21 cellular contexts compared by ENCODE assay signal in genomic region chr15:25713736-25714537, GRCh38.
"Had no signal": no experiment of that assay in that cellular context is flagged by ENCODE, and none has a peak within 500 bp of the region (broad histone marks: within the 10 kb centered on the region; RNA-seq: fewer than 3 reads in every experiment).

No MANE protein-coding gene starts in this region.

- H3K9me3 ChIP-seq: colonic mucosa, neutrophil, right atrium auricular region, suprapubic skin, thyroid gland had no signal

- DNase-seq: colonic mucosa; dermis blood vessel endothelial cell; erythroblast; foreskin keratinocyte; kidney; left cardiac atrium; left ventricle myocardium superior; mesendoderm; naive thymus-derived CD4-positive, alpha-beta T cell; nephron progenitor cell; stimulated activated CD4-positive, alpha-beta T cell treated with anti-CD3 and anti-CD28 coated beads, Interleukin-4, amount 100 ng/mL, for 1 hour; stimulated activated CD8-positive, alpha-beta memory T cell treated with anti-CD3 and anti-CD28 coated beads, Interleukin-4, amount 100 ng/mL, for 48 hours; stimulated activated naive CD8-positive, alpha-beta T cell treated with anti-CD3 and anti-CD28 coated beads, Interleukin-15, Interleukin-2, amounts not matched to agents 100 U/mL and 50 U/mL, for 24 hours; thyroid gland had no signal

- H3K4me3 Mint-ChIP-seq: naive thymus-derived CD4-positive, alpha-beta T cell; nephron progenitor cell; stimulated activated effector memory CD8-positive, alpha-beta T cell treated with anti-CD3 and anti-CD28 coated beads, Interleukin-12 subunit alpha, Interleukin-12 subunit beta, amount 100 ng/mL, for 72 hours; type B pancreatic cell had no signal

- H3K36me3 ChIP-seq: colonic mucosa, neutrophil, right atrium auricular region, thyroid gland had no signal

- H3K36me3 Mint-ChIP-seq: type B pancreatic cell had no signal

- H3K9me3 Mint-ChIP-seq: nephron progenitor cell; stimulated activated effector memory CD8-positive, alpha-beta T cell treated with anti-CD3 and anti-CD28 coated beads, Interleukin-12 subunit alpha, Interleukin-12 subunit beta, amount 100 ng/mL, for 72 hours; type B pancreatic cell had no signal

- H3K27ac ChIP-seq: colonic mucosa, foreskin keratinocyte, hepatocyte, neutrophil, right atrium auricular region, suprapubic skin, thyroid gland had no signal

- H3K27ac Mint-ChIP-seq: nephron progenitor cell; stimulated activated effector memory CD8-positive, alpha-beta T cell treated with anti-CD3 and anti-CD28 coated beads, Interleukin-12 subunit alpha, Interleukin-12 subunit beta, amount 100 ng/mL, for 72 hours; type B pancreatic cell had no signal

- H3K4me3 ChIP-seq: colonic mucosa, hepatocyte, right atrium auricular region, smooth muscle cell, suprapubic skin, thyroid gland had no signal

- H3K27me3 ChIP-seq: colonic mucosa, foreskin keratinocyte, hepatocyte, neutrophil, right atrium auricular region, suprapubic skin, thyroid gland had no signal

- H2AFZ ChIP-seq: hepatocyte had no signal

- ATAC-seq: foreskin keratinocyte; left cardiac atrium; left ventricle myocardium superior; naive thymus-derived CD4-positive, alpha-beta T cell; stimulated activated effector memory CD8-positive, alpha-beta T cell treated with anti-CD3 and anti-CD28 coated beads, Interleukin-12 subunit alpha, Interleukin-12 subunit beta, amount 100 ng/mL, for 72 hours; stimulated activated naive CD8-positive, alpha-beta T cell treated with anti-CD3 and anti-CD28 coated beads, Interleukin-15, Interleukin-2, amounts not matched to agents 100 U/mL and 50 U/mL, for 24 hours had no signal

- H3K4me2 ChIP-seq: hepatocyte, smooth muscle cell had no signal

- H3K27me3 Mint-ChIP-seq: naive thymus-derived CD4-positive, alpha-beta T cell; type B pancreatic cell had no signal

- H3K79me2 ChIP-seq: hepatocyte had no signal

- H3K4me1 Mint-ChIP-seq: stimulated activated effector memory CD8-positive, alpha-beta T cell treated with anti-CD3 and anti-CD28 coated beads, Interleukin-12 subunit alpha, Interleukin-12 subunit beta, amount 100 ng/mL, for 72 hours had no signal

- H3K4me1 ChIP-seq: colonic mucosa, foreskin keratinocyte, right atrium auricular region, thyroid gland had no signal
